ENCODE assay signal across 15 cellular contexts in the genomic region with DNA sequence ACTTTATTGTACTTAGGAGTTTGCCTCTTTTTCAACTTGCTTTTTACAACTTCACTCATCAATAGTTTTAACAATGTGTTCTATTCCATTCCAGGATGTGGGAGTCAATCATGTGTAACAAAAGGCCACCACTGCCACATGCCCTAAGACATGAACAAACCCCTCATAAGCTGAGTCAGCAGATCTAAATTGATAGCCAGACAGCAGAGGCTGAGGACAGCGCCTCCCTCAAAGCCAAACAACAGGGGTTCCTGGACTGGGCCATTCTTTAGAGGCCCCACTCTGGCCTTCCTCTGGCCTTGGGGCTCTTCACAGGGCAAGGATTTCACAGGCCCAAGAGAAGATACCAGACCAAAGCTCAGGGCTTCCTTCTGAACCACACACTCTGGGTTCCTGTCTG.
A peak's percentile ranks its signal among the peaks of the same experiment; 100 is the strongest.
DNase-seq lines count a peak whose midpoint lies in the region; ATAC-seq, FAIRE-seq and TF ChIP-seq lines count a peak whose summit lies in the region.
"Had no signal": no experiment of that assay in that cellular context is flagged by ENCODE, and none has a peak within 500 bp of the region (broad histone marks: within the 10 kb centered on the region; RNA-seq: fewer than 3 reads in every experiment).

No MANE protein-coding gene starts in this region.

- POLR2A ChIA-PET in H1 (lab: Charles Lee; ENCODE audit: partially characterized antibody), result no interaction called here

- H3K27ac ChIP-seq in H1 (ENCODE audit: low read depth, low read length), result no peak overlapping the region
- peak overlapping the region; percentile 1 to 36 for H3K27ac ChIP-seq in thoracic aorta
- H3K27ac ChIP-seq in small intestine (ENCODE audit: low read depth in 1 of 2, low read length in 1 of 2), result peak overlapping the region in 1 of 2 donors; percentile 14

- H3K27ac Mint-ChIP-seq in nephron, result peak overlapping the region; percentile 2 to 96 (median 31)

- no peak for TF ChIP-seq EP300 in H1 (IDR thresholded peaks at IDR 0.05; ENCODE audit: borderline replicate concordance in 1 of 2, low read depth in 2 of 2, low read length in 2 of 2)

- no peak overlapping the region; the same call in 1 of the 2 replicates for H4K8ac ChIP-seq in H1 (ENCODE audit: extremely low read depth, insufficient read depth, low read length)

- no peak for TF ChIP-seq RAD21 in H1 (IDR thresholded peaks at IDR 0.05 in 1 of 2, conservative IDR thresholded peaks at IDR 0.05 in 1 of 2; ENCODE audit: low read depth in 2 of 2, low read length in 2 of 2)

- H3K4me3 ChIP-seq in H1 (ENCODE audit: extremely low read depth in 1 of 4, insufficient read depth in 2 of 4, low read depth in 3 of 4, low read length in 4 of 4), result no peak overlapping the region
- H3K4me3 ChIP-seq in thoracic aorta, result no peak overlapping the region
- no peak overlapping the region for H3K4me3 ChIP-seq in small intestine (ENCODE audit: low read depth in 1 of 2, low read length in 2 of 2)

- H3K9me3 Mint-ChIP-seq in nephron, result no peaks in the 10 kb centered on the region

- H3K36me3 ChIP-seq in H1 (ENCODE audit: control insufficient read depth in 2 of 4, insufficient read depth in 4 of 4, low read length in 3 of 4) (no peaks in the 10 kb centered on the region), thoracic aorta (peaks cover 18% of the 10 kb centered on the region), small intestine (ENCODE audit: control insufficient read depth in 2 of 2, insufficient read depth in 2 of 2, low read length in 2 of 2) (no peaks in the 10 kb centered on the region)

- H3K23me2 ChIP-seq in H1 (ENCODE audit: low read depth, low read length), result no peaks in the 10 kb centered on the region

- no peak overlapping the region for H3K56ac ChIP-seq in H1 (replicated peaks; ENCODE audit: insufficient read length, low read depth, low read length)

- H3K4ac ChIP-seq in H1 (replicated peaks; ENCODE audit: insufficient read length, low read depth, low read length), result no peak overlapping the region

- H2BK120ac ChIP-seq in H1 (replicated peaks; ENCODE audit: low read depth, low read length), result no peak overlapping the region

- peaks cover 4% of the 10 kb centered on the region for H3K27me3 Mint-ChIP-seq in nephron (ENCODE audit: low read depth)

- H3K9me3 ChIP-seq in H1 (ENCODE audit: insufficient read depth in 2 of 2, low read depth in 1 of 2, low read length in 1 of 2), result no peaks in the 10 kb centered on the region
- no peaks in the 10 kb centered on the region for H3K9me3 ChIP-seq in thoracic aorta
- no peaks in the 10 kb centered on the region for H3K9me3 ChIP-seq in small intestine (ENCODE audit: control insufficient read depth, low read depth)

- TF ChIP-seq CTCF in H1 (IDR thresholded peaks at IDR 0.05; ENCODE audit: control extremely low read depth in 1 of 3, insufficient read depth in 1 of 3, low read depth in 1 of 3, low read length in 3 of 3), result no peak
- no peak for TF ChIP-seq CTCF in nephron (IDR thresholded peaks at IDR 0.05; ENCODE audit: unreplicated experiment in 3 of 3)
- no peak for TF ChIP-seq CTCF in thoracic aorta (IDR thresholded peaks at IDR 0.05)

- no peak overlapping the region for H2AK5ac ChIP-seq in H1 (ENCODE audit: low read depth, low read length)

- no peak overlapping the region for H4K5ac ChIP-seq in H1 (ENCODE audit: insufficient read length, low read depth, low read length)

- FAIRE-seq in H1 (lab: Jason Lieb, UNC) (no peak), small intestine (lab: Jason Lieb, UNC) (no peak)

- H3K4me3 Mint-ChIP-seq in nephron, result no peak overlapping the region

- no peak overlapping the region for H2BK5ac ChIP-seq in H1 (ENCODE audit: low read depth, low read length)

- no peaks in the 10 kb centered on the region for H4K20me1 ChIP-seq in H1 (replicated peaks in 1 of 2; ENCODE audit: control insufficient read depth in 1 of 2, insufficient read depth in 2 of 2, low read length in 2 of 2)

- H4K91ac ChIP-seq in H1 (replicated peaks; ENCODE audit: insufficient read length, low read length), result no peak overlapping the region

- H3K14ac ChIP-seq in H1 (ENCODE audit: insufficient read length), result no peak overlapping the region

- TF ChIP-seq POLR2A in H1 (IDR thresholded peaks at IDR 0.05; ENCODE audit: control extremely low read depth in 1 of 2, low read depth in 2 of 2, low read length in 2 of 2), result no peak

- no peaks in the 10 kb centered on the region for H3K27me3 ChIP-seq in H1 (replicated peaks in 1 of 4; ENCODE audit: control insufficient read depth in 3 of 4, extremely low read depth in 1 of 4, insufficient read depth in 3 of 4, low read length in 3 of 4)
- no peaks in the 10 kb centered on the region for H3K27me3 ChIP-seq in thoracic aorta (replicated peaks; ENCODE audit: insufficient read depth)
- H3K27me3 ChIP-seq in small intestine (ENCODE audit: control insufficient read depth in 2 of 2, insufficient read depth in 2 of 2, low read length in 2 of 2), result no peaks in the 10 kb centered on the region

- no peak overlapping the region for H2AFZ ChIP-seq in H1 (ENCODE audit: low read length)

- H3K23ac ChIP-seq in H1 (ENCODE audit: insufficient read length), result no peak overlapping the region

- peak; percentile 62 for DNase-seq in M059J (ENCODE audit: low read depth)
- DNase-seq in H1 (ENCODE audit: low read depth in 1 of 2, low spot score in 2 of 2), result no peak
- DNase-seq in thoracic aorta (ENCODE audit: low spot score), result no peak
- no peak for DNase-seq in ureter (ENCODE audit: low spot score)
- no peak for DNase-seq in small intestine
- DNase-seq: C1 segment of cervical spinal cord, COR-L47, DMS153, HCEC 1CT, NCI-H1694, NCI-H2107, SHP77 had no signal

- no peak overlapping the region for H2BK20ac ChIP-seq in H1 (ENCODE audit: low read length)

- no peaks in the 10 kb centered on the region for H3K4me1 ChIP-seq in H1 (replicated peaks in 1 of 4; ENCODE audit: control insufficient read depth in 3 of 4, insufficient read depth in 4 of 4, low read length in 3 of 4)
- peaks cover 27 to 79% of the 10 kb centered on the region in 2 donors for H3K4me1 ChIP-seq in thoracic aorta (ENCODE audit: control insufficient read depth in 1 of 2, low read depth in 2 of 2)
- no peaks in the 10 kb centered on the region for H3K4me1 ChIP-seq in small intestine (ENCODE audit: control insufficient read depth in 2 of 2, insufficient read depth in 1 of 2, low read depth in 1 of 2, low read length in 1 of 2)

- no peak overlapping the region for H3K4me2 ChIP-seq in H1 (ENCODE audit: insufficient read depth in 1 of 2, low read depth in 2 of 2, low read length in 2 of 2)

- H3K36me3 Mint-ChIP-seq in nephron (ENCODE audit: low read depth), result no peaks in the 10 kb centered on the region

- H2BK15ac ChIP-seq in H1 (ENCODE audit: low read length), result no peak overlapping the region

- no peak overlapping the region for H2BK12ac ChIP-seq in H1 (ENCODE audit: low read depth, low read length)

- 56% methylated on average over 1 of the region's 1 CpG; no CpG with 5 or more reads in 1 of the 2 experiments for WGBS in H1 (ENCODE audit: extremely low coverage in 1 of 2, insufficient coverage in 1 of 2, insufficient read length in 1 of 2, insufficient replicate concordance in 2 of 2, low coverage in 1 of 2, low lambda C conversion rate in 2 of 2, missing lambda C conversion rate in 1 of 2), 2 experiments
- WGBS in small intestine, 3 donors, result 79 to 87% (median 81%) methylated on average over 1 of the region's 1 CpG

- CTCF ChIA-PET in H1 (lab: Charles Lee; ENCODE audit: partially characterized antibody), result interaction anchor here (0.7 to 1.6 kb wide), 2 partner anchors 19 to 613 kb away, joined by 3 to 4 read pairs; no protein-coding TSS in a partner anchor

- H3K4me1 Mint-ChIP-seq in nephron, result peaks cover 75% of the 10 kb centered on the region

- H3K9ac ChIP-seq in H1 (replicated peaks in 1 of 4; ENCODE audit: extremely low read depth in 1 of 4, low read depth in 3 of 4, low read length in 3 of 4), result no peak overlapping the region

- H3K79me2 ChIP-seq in H1 (ENCODE audit: control insufficient read depth in 1 of 2, insufficient read depth in 2 of 2, low read length in 2 of 2), result no peaks in the 10 kb centered on the region

- no peaks in the 10 kb centered on the region for H3K79me1 ChIP-seq in H1 (ENCODE audit: low read depth, low read length)

- H3K18ac ChIP-seq in H1 (ENCODE audit: extremely low read depth, low read length), result no peak overlapping the region

- ATAC-seq in thoracic aorta (ENCODE audit: insufficient number of reproducible peaks, low FRiP score, low read depth) (no peak), GM21786 (IDR thresholded peaks at IDR 0.05; ENCODE audit: unreplicated experiment) (no peak)
- ATAC-seq: SK-N-SH treated with all-trans-retinoic acid at 6 μM for 48 hours had no signal

TF ChIP-seq in H1, 55 proteins besides CTCF, POLR2A, EP300 and RAD21:
- TF ChIP-seq RFX5 (IDR thresholded peaks at IDR 0.05; ENCODE audit: borderline replicate concordance, low read depth, low read length) (no peak), MAFK (IDR thresholded peaks at IDR 0.05; ENCODE audit: low read depth, low read length) (peak; percentile 80), BRCA1 (IDR thresholded peaks at IDR 0.05; ENCODE audit: low read depth, low read length) (no peak), SIN3A (conservative IDR thresholded peaks at IDR 0.05 in 1 of 2, IDR thresholded peaks at IDR 0.05 in 1 of 2; ENCODE audit: low read depth in 1 of 2, low read length in 2 of 2) (no peak)
- TF ChIP-seq, protein P1, sequence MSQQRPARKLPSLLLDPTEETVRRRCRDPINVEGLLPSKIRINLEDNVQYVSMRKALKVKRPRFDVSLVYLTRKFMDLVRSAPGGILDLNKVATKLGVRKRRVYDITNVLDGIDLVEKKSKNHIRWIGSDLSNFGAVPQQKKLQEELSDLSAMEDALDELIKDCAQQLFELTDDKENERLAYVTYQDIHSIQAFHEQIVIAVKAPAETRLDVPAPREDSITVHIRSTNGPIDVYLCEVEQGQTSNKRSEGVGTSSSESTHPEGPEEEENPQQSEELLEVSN (IDR thresholded peaks at IDR 0.05), result no peak
